In the genomic region with DNA sequence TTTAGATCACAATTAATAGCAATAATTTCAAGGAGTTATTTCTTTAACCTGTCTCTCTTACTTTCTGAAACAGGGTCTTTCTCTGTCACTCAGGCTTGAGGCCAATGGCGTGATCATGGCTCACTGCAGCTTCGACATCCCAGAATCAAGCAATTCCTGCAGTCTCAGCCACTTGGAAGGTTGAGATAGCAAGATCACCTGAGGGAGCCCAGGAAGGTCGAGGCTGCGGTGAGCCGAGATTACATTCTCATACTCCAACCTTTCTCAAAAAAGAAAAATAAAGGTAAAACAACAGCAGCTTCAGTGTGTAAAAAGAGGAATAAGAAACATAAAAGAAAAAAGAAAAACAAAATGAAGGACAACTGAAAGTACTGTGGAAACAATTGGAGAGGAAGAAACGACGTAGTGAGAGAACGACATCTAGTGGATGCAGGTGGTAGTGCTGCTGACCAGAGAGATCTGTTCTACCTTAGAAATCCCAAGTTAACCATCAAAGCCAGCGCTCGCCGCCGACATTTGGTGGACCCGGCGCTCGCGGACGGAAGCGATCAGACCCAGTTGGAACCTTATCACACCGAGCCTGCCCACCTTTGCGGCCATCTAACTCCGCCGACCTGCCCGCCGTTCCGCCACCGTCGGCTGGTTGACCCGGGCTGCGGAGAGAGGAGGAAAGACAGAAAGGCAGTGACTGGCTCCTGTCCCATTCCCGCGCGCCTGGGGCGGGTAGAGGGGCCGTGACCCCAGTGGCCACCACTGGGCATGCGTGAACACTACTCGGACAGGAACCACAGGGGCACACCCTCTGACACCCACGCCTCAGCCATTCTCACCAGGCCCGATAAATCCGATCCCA, we compare ENCODE assay signal across 8 cellular contexts.
DNase-seq lines count a peak whose midpoint lies in the region; ATAC-seq and TF ChIP-seq lines count a peak whose summit lies in the region.

No MANE protein-coding gene starts in this region.

- H4K20me1 ChIP-seq in OCI-LY3 (ENCODE audit: insufficient read depth, low read length): no peaks in the 10 kb centered on the region

- no peaks in the 10 kb centered on the region for H3K9me3 ChIP-seq in OCI-LY3 (ENCODE audit: insufficient read depth, low read length)
- H3K9me3 ChIP-seq in stomach: no peaks in the 10 kb centered on the region

- no peak overlapping the region for H3K9ac ChIP-seq in OCI-LY3 (ENCODE audit: low read length)

- H3K36me3 Mint-ChIP-seq in natural killer cell treated with Interleukin-12 subunit alpha and Interleukin-12 subunit beta and Interleukin-15 and Interleukin-18, amount 100 ng/mL, for 72 hours: no peaks in the 10 kb centered on the region

- TF ChIP-seq CTCF in OCI-LY3 (IDR thresholded peaks at IDR 0.05; ENCODE audit: low read depth, low read length) (peak; percentile 87), fibroblast of mammary gland (conservative IDR thresholded peaks at IDR 0.05; ENCODE audit: control insufficient read depth, insufficient read depth, low read depth, low read length) (peak; percentile 92), stomach (IDR thresholded peaks at IDR 0.05) (peak in 5 of 7 experiments; percentile 80 to 92 (median 88))

- ATAC-seq in GM21367 (IDR thresholded peaks at IDR 0.05; ENCODE audit: unreplicated experiment): peak; percentile 88
- ATAC-seq in natural killer cell treated with Interleukin-12 subunit alpha and Interleukin-12 subunit beta and Interleukin-15 and Interleukin-18, amount 100 ng/mL, for 72 hours: peak; percentile 46 to 77

- no peak overlapping the region for H3K27ac ChIP-seq in OCI-LY3 (ENCODE audit: low read length)
- H3K27ac ChIP-seq in stomach: peak overlapping the region in 1 of 5 donors; percentile 27

- TF ChIP-seq EP300 in stomach (IDR thresholded peaks at IDR 0.05): no peak

- H3K4me1 Mint-ChIP-seq in natural killer cell treated with Interleukin-12 subunit alpha and Interleukin-12 subunit beta and Interleukin-15 and Interleukin-18, amount 100 ng/mL, for 72 hours (ENCODE audit: low read depth in 2 of 2): peaks cover 0 to 9% of the 10 kb centered on the region in 2 donors

- no peak for TF ChIP-seq POLR2A in stomach (IDR thresholded peaks at IDR 0.05)

- intact Hi-C loops in stomach (cut with DNase I; ENCODE audit: low total_unique reads): no loop called here

- H3K4me2 ChIP-seq in OCI-LY3 (ENCODE audit: low read length): peak overlapping the region; percentile 29; the same call in 1 of the 2 replicates

- H3K9me3 Mint-ChIP-seq in natural killer cell treated with Interleukin-12 subunit alpha and Interleukin-12 subunit beta and Interleukin-15 and Interleukin-18, amount 100 ng/mL, for 72 hours: no peaks in the 10 kb centered on the region

- H3K4me1 ChIP-seq in OCI-LY3 (ENCODE audit: low read length) (no peaks in the 10 kb centered on the region), stomach (peaks cover 0 to 13% (median 5%) of the 10 kb centered on the region in 4 donors)

- peak overlapping the region in 1 of 2 donors; percentile 82 for H3K27ac Mint-ChIP-seq in natural killer cell treated with Interleukin-12 subunit alpha and Interleukin-12 subunit beta and Interleukin-15 and Interleukin-18, amount 100 ng/mL, for 72 hours

- H3K4me3 Mint-ChIP-seq in natural killer cell treated with Interleukin-12 subunit alpha and Interleukin-12 subunit beta and Interleukin-15 and Interleukin-18, amount 100 ng/mL, for 72 hours: peak overlapping the region; percentile 34

- 5 to 21% (median 18%) methylated on average over 33 to 39 of the region's 39 CpGs for WGBS in stomach, 5 donors

- no peaks in the 10 kb centered on the region for H3K27me3 ChIP-seq in OCI-LY3 (ENCODE audit: low read depth, low read length)
- peaks cover 0 to 20% (median 0%) of the 10 kb centered on the region in 3 donors for H3K27me3 ChIP-seq in stomach

- H3K4me3 ChIP-seq in OCI-LY3 (ENCODE audit: low read length) (no peak overlapping the region; the same call in 1 of the 2 replicates), fibroblast of mammary gland (ENCODE audit: control insufficient read depth, low read depth, low read length) (peak overlapping the region; percentile 4), stomach (peak overlapping the region; percentile 30 to 41 (median 37))

- peaks cover 6 to 8% of the 10 kb centered on the region in 2 donors for H3K27me3 Mint-ChIP-seq in natural killer cell treated with Interleukin-12 subunit alpha and Interleukin-12 subunit beta and Interleukin-15 and Interleukin-18, amount 100 ng/mL, for 72 hours

- peak; percentile 70 for DNase-seq in COLO829 (ENCODE audit: low spot score)
- DNase-seq in HT1080 (ENCODE audit: low read depth): peak; percentile 66
- DNase-seq in activated T-cell treated with anti-CD3 and anti-CD28 coated beads, Interleukin-2, amount 50 U/mL, for 1 hour: peak; percentile 43
- peak; percentile 69 for DNase-seq in fibroblast of mammary gland (ENCODE audit: low read depth)
- DNase-seq in natural killer cell treated with Interleukin-12 subunit alpha and Interleukin-12 subunit beta and Interleukin-15 and Interleukin-18, amount 100 ng/mL, for 72 hours (ENCODE audit: low spot score): peak; percentile 70
- DNase-seq in stomach: peak; percentile 67

- H3K36me3 ChIP-seq in OCI-LY3 (replicated peaks; ENCODE audit: low read depth, low read length) (no peaks in the 10 kb centered on the region), stomach (no peaks in the 10 kb centered on the region)

- H3K79me2 ChIP-seq in OCI-LY3 (ENCODE audit: low read length): no peaks in the 10 kb centered on the region

- H2AFZ ChIP-seq in OCI-LY3 (ENCODE audit: low read depth, low read length): 0 out of 2 replicates have a peak overlapping the region, but pooled peaks have one; percentile 41
